Comparison of ENCODE assay signal across 23 cellular contexts in genomic region chr9:105390901-105391300, GRCh38.
"Had no signal": no experiment of that assay in that cellular context is flagged by ENCODE, and none has a peak within 500 bp of the region (broad histone marks: within the 10 kb centered on the region; RNA-seq: fewer than 3 reads in every experiment).

No MANE protein-coding gene starts in this region.

- H3K36me3 ChIP-seq: neural progenitor cell, ovary, right atrium auricular region, thyroid gland had no signal

- H3K9me3 ChIP-seq: left ventricle myocardium inferior, lower lobe of right lung, ovary, right atrium auricular region, stomach, thyroid gland had no signal

- H3K27me3 Mint-ChIP-seq: type B pancreatic cell had no signal

- H3K36me3 Mint-ChIP-seq: natural killer cell treated with Interleukin-12 subunit alpha and Interleukin-12 subunit beta and Interleukin-15 and Interleukin-18, amount 100 ng/mL, for 72 hours; neural progenitor cell had no signal

- H3K79me2 ChIP-seq: hepatocyte had no signal

- H3K4me2 ChIP-seq: hepatocyte, neural progenitor cell had no signal

- H3K4me3 Mint-ChIP-seq: natural killer cell treated with Interleukin-12 subunit alpha and Interleukin-12 subunit beta and Interleukin-15 and Interleukin-18, amount 100 ng/mL, for 72 hours; neural progenitor cell; type B pancreatic cell had no signal

- H3K4me3 ChIP-seq: hepatocyte, left ventricle myocardium inferior, lower lobe of right lung, neural progenitor cell, ovary, right atrium auricular region, stomach, thyroid gland had no signal

- H3K27ac ChIP-seq: hepatocyte, left ventricle myocardium inferior, lower lobe of right lung, neural progenitor cell, ovary, right atrium auricular region, stomach, thyroid gland had no signal

- H3K27ac Mint-ChIP-seq: natural killer cell treated with Interleukin-12 subunit alpha and Interleukin-12 subunit beta and Interleukin-15 and Interleukin-18, amount 100 ng/mL, for 72 hours; neural progenitor cell; type B pancreatic cell had no signal

- H3K4me1 ChIP-seq: left ventricle myocardium inferior, lower lobe of right lung, right atrium auricular region, stomach, thyroid gland had no signal

- H3K9me3 Mint-ChIP-seq: natural killer cell treated with Interleukin-12 subunit alpha and Interleukin-12 subunit beta and Interleukin-15 and Interleukin-18, amount 100 ng/mL, for 72 hours; neural progenitor cell; type B pancreatic cell had no signal

- H3K27me3 ChIP-seq: hepatocyte, neural progenitor cell, ovary, right atrium auricular region, stomach, thyroid gland had no signal

- H2AFZ ChIP-seq: hepatocyte, neural progenitor cell had no signal

- ATAC-seq: left cardiac atrium; lower lobe of right lung; natural killer cell treated with Interleukin-12 subunit alpha and Interleukin-12 subunit beta and Interleukin-15 and Interleukin-18, amount 100 ng/mL, for 72 hours had no signal

- H3K9ac ChIP-seq: neural progenitor cell had no signal

- DNase-seq: dermis blood vessel endothelial cell; effector CD4-positive, alpha-beta T cell; foreskin melanocyte; head of caudate nucleus; kidney; left cardiac atrium; left ventricle myocardium inferior; lower lobe of right lung; mesenchymal stem cell; midbrain; nucleus accumbens; ovary; small intestine; stimulated activated CD4-positive, alpha-beta T cell treated with anti-CD3 and anti-CD28 coated beads, Interleukin-12 subunit alpha, Interleukin-12 subunit beta, amount 100 ng/mL, for 4 hours; stimulated activated naive CD4-positive, alpha-beta T cell; stomach; substantia nigra; thyroid gland had no signal
